ENCODE assay signal across 24 cellular contexts in genomic region chr12:4960030-4960429, GRCh38. TPM values are rescaled to one million over a fixed set of nuclear protein-coding genes. Genes with fewer than 3 reads are reported as not detected.
DNase-seq lines count a peak whose midpoint lies in the region; ATAC-seq, FAIRE-seq and TF ChIP-seq lines count a peak whose summit lies in the region.
"Had no signal": no experiment of that assay in that cellular context is flagged by ENCODE, and none has a peak within 500 bp of the region (broad histone marks: within the 10 kb centered on the region; RNA-seq: fewer than 3 reads in every experiment).

No MANE protein-coding gene starts in this region.

- H3K23ac ChIP-seq in H1 (ENCODE audit: insufficient read length) (no peak overlapping the region), neuronal stem cell (ENCODE audit: low read depth, low read length, poor library complexity) (no peak overlapping the region)

- TF ChIP-seq RAD21 in H1 (IDR thresholded peaks at IDR 0.05 in 1 of 2, conservative IDR thresholded peaks at IDR 0.05 in 1 of 2; ENCODE audit: low read depth in 2 of 2, low read length in 2 of 2): no peak

- H3K27ac ChIP-seq in H1 (ENCODE audit: low read depth, low read length) (no peak overlapping the region), neuronal stem cell (replicated peaks; ENCODE audit: low read length) (no peak overlapping the region)
- H3K27ac ChIP-seq: neutrophil, skin epidermis, uterus had no signal

- POLR2A ChIA-PET in H1 (lab: Charles Lee; ENCODE audit: partially characterized antibody): interaction anchor here (1.1 kb wide), 1 partner anchor 21 kb away, joined by 3 read pairs; no protein-coding TSS in a partner anchor

- H3K4me1 ChIP-seq in H1 (replicated peaks in 1 of 4; ENCODE audit: control insufficient read depth in 3 of 4, insufficient read depth in 4 of 4, low read length in 3 of 4): peaks cover 0 to 2% (median 0%) of the 10 kb centered on the region in 4 experiments; a peak in 2 of 7 replicates
- H3K4me1 ChIP-seq in neuronal stem cell (ENCODE audit: control insufficient read depth in 2 of 2, insufficient read depth in 1 of 2, low read depth in 1 of 2, low read length in 2 of 2): peaks cover 0 to 3% of the 10 kb centered on the region in 2 donors
- H3K4me1 ChIP-seq: uterus had no signal

- WGBS in H1 (ENCODE audit: extremely low coverage in 1 of 2, insufficient coverage in 1 of 2, insufficient read length in 1 of 2, insufficient replicate concordance in 2 of 2, low coverage in 1 of 2, low lambda C conversion rate in 2 of 2, missing lambda C conversion rate in 1 of 2), 2 experiments: 81% methylated on average over 13 of the region's 13 CpGs; no CpG with 5 or more reads in 1 of the 2 experiments
- no CpG with 5 or more reads among the region's 13 CpGs for WGBS in neuronal stem cell (ENCODE audit: extremely low coverage in 2 of 2, insufficient read length in 2 of 2, insufficient replicate concordance in 1 of 2), 2 donors

- no peak overlapping the region for H3K14ac ChIP-seq in H1 (ENCODE audit: insufficient read length)
- H3K14ac ChIP-seq in neuronal stem cell (ENCODE audit: low read length): no peak overlapping the region

- H3K4me2 ChIP-seq in H1 (ENCODE audit: insufficient read depth in 1 of 2, low read depth in 2 of 2, low read length in 2 of 2): no peak overlapping the region
- no peak overlapping the region for H3K4me2 ChIP-seq in neuronal stem cell (ENCODE audit: insufficient read depth, low read length, poor library complexity, severe bottlenecking)

- TF ChIP-seq CTCF in H1 (IDR thresholded peaks at IDR 0.05; ENCODE audit: control extremely low read depth in 1 of 3, insufficient read depth in 1 of 3, low read depth in 1 of 3, low read length in 3 of 3): no peak

- ATAC-seq in GM21529 (IDR thresholded peaks at IDR 0.05; ENCODE audit: unreplicated experiment): no peak
- ATAC-seq: stimulated activated effector memory CD8-positive, alpha-beta T cell treated with anti-CD3 and anti-CD28 coated beads, Interleukin-12 subunit alpha, Interleukin-12 subunit beta, amount 100 ng/mL, for 72 hours had no signal

- 0 out of 2 replicates have a peak overlapping the region, but pooled peaks have one; percentile 57 for H2AFZ ChIP-seq in H1 (ENCODE audit: low read length)
- peak overlapping the region; percentile 14 for H2AFZ ChIP-seq in neuronal stem cell (ENCODE audit: low read length)

- CTCF ChIA-PET in H1 (lab: Charles Lee; ENCODE audit: partially characterized antibody): interaction anchor here (0.9 to 2.7 kb wide), 11 partner anchors 9 to 105 kb away, joined by 3 to 8 read pairs (median 5); no protein-coding TSS in a partner anchor
- CTCF ChIA-PET in activated naive CD4-positive, alpha-beta T cell treated with anti-CD3 and anti-CD28 coated beads, Interleukin-2, amount 10 ng/mL, durations not matched to agents 7 days and 5 days (lab: Charles Lee): no interaction called here

- H2BK5ac ChIP-seq in H1 (ENCODE audit: low read depth, low read length) (no peak overlapping the region), neuronal stem cell (ENCODE audit: low read length) (no peak overlapping the region)

- H3K36me3 ChIP-seq in H1 (ENCODE audit: control insufficient read depth in 2 of 4, insufficient read depth in 4 of 4, low read length in 3 of 4) (no peaks in the 10 kb centered on the region), neuronal stem cell (replicated peaks in 1 of 2; ENCODE audit: control insufficient read depth in 2 of 2, insufficient read depth in 2 of 2, low read length in 2 of 2) (no peaks in the 10 kb centered on the region)
- H3K36me3 ChIP-seq: neutrophil, uterus had no signal

- TF ChIP-seq EP300 in H1 (IDR thresholded peaks at IDR 0.05; ENCODE audit: borderline replicate concordance in 1 of 2, low read depth in 2 of 2, low read length in 2 of 2): no peak

- H4K20me1 ChIP-seq in H1 (replicated peaks in 1 of 2; ENCODE audit: control insufficient read depth in 1 of 2, insufficient read depth in 2 of 2, low read length in 2 of 2): no peaks in the 10 kb centered on the region

- no peak overlapping the region for H3K9ac ChIP-seq in H1 (replicated peaks in 1 of 4; ENCODE audit: extremely low read depth in 1 of 4, low read depth in 3 of 4, low read length in 3 of 4)
- no peak overlapping the region for H3K9ac ChIP-seq in neuronal stem cell (ENCODE audit: low read depth, low read length, poor library complexity)

- peaks cover 38% of the 10 kb centered on the region for H3K27me3 Mint-ChIP-seq in activated naive CD4-positive, alpha-beta T cell treated with anti-CD3 and anti-CD28 coated beads, Interleukin-2, amount 10 ng/mL, durations not matched to agents 7 days and 5 days

- H3K18ac ChIP-seq in H1 (ENCODE audit: extremely low read depth, low read length) (no peak overlapping the region), neuronal stem cell (ENCODE audit: low read length) (peak overlapping the region; percentile 46)

- no peak overlapping the region for H2AK5ac ChIP-seq in H1 (ENCODE audit: low read depth, low read length)
- no peak overlapping the region for H2AK5ac ChIP-seq in neuronal stem cell (ENCODE audit: low read depth, low read length)

- H2BK20ac ChIP-seq in H1 (ENCODE audit: low read length): no peak overlapping the region

- FAIRE-seq in H1 (lab: Jason Lieb, UNC) (no peak), frontal cortex (lab: Jason Lieb, UNC) (no peak)
- FAIRE-seq: bronchial epithelial cell, endometrium had no signal

- no peak overlapping the region for H2BK15ac ChIP-seq in H1 (ENCODE audit: low read length)
- no peak overlapping the region for H2BK15ac ChIP-seq in neuronal stem cell (ENCODE audit: low read length)

- H3K4ac ChIP-seq in H1 (replicated peaks; ENCODE audit: insufficient read length, low read depth, low read length) (no peak overlapping the region), neuronal stem cell (ENCODE audit: low read length) (no peak overlapping the region)

- H3K4me3 Mint-ChIP-seq in activated naive CD4-positive, alpha-beta T cell treated with anti-CD3 and anti-CD28 coated beads, Interleukin-2, amount 10 ng/mL, durations not matched to agents 7 days and 5 days: no peak overlapping the region
- H3K4me3 Mint-ChIP-seq: activated naive CD8-positive, alpha-beta T cell; HFFc6; stimulated activated effector memory CD8-positive, alpha-beta T cell treated with anti-CD3 and anti-CD28 coated beads, Interleukin-12 subunit alpha, Interleukin-12 subunit beta, amount 100 ng/mL, for 72 hours had no signal

- H3K27me3 ChIP-seq in H1 (replicated peaks in 1 of 4; ENCODE audit: control insufficient read depth in 3 of 4, extremely low read depth in 1 of 4, insufficient read depth in 3 of 4, low read length in 3 of 4) (peaks cover 0 to 2% (median 0%) of the 10 kb centered on the region in 4 experiments; a peak in 2 of 7 replicates), neuronal stem cell (ENCODE audit: control insufficient read depth in 3 of 3, insufficient read depth in 3 of 3, low read depth in 1 of 3, low read length in 3 of 3) (peaks cover 0 to 21% (median 0%) of the 10 kb centered on the region in 3 experiments)
- H3K27me3 ChIP-seq: uterus had no signal

- H4K5ac ChIP-seq in H1 (ENCODE audit: insufficient read length, low read depth, low read length): no peak overlapping the region

- H3K36me3 Mint-ChIP-seq in activated naive CD4-positive, alpha-beta T cell treated with anti-CD3 and anti-CD28 coated beads, Interleukin-2, amount 10 ng/mL, durations not matched to agents 7 days and 5 days: no peaks in the 10 kb centered on the region
- H3K36me3 Mint-ChIP-seq: activated naive CD8-positive, alpha-beta T cell; stimulated activated effector memory CD8-positive, alpha-beta T cell treated with anti-CD3 and anti-CD28 coated beads, Interleukin-12 subunit alpha, Interleukin-12 subunit beta, amount 100 ng/mL, for 72 hours had no signal

- TF ChIP-seq POLR2A in H1 (IDR thresholded peaks at IDR 0.05; ENCODE audit: control extremely low read depth in 1 of 2, low read depth in 2 of 2, low read length in 2 of 2): no peak

- no peak overlapping the region for H3K27ac Mint-ChIP-seq in activated naive CD4-positive, alpha-beta T cell treated with anti-CD3 and anti-CD28 coated beads, Interleukin-2, amount 10 ng/mL, durations not matched to agents 7 days and 5 days
- H3K27ac Mint-ChIP-seq: activated naive CD8-positive, alpha-beta T cell; HFFc6; stimulated activated effector memory CD8-positive, alpha-beta T cell treated with anti-CD3 and anti-CD28 coated beads, Interleukin-12 subunit alpha, Interleukin-12 subunit beta, amount 100 ng/mL, for 72 hours had no signal

- no peaks in the 10 kb centered on the region for H3K4me1 Mint-ChIP-seq in activated naive CD4-positive, alpha-beta T cell treated with anti-CD3 and anti-CD28 coated beads, Interleukin-2, amount 10 ng/mL, durations not matched to agents 7 days and 5 days
- H3K4me1 Mint-ChIP-seq: stimulated activated effector memory CD8-positive, alpha-beta T cell treated with anti-CD3 and anti-CD28 coated beads, Interleukin-12 subunit alpha, Interleukin-12 subunit beta, amount 100 ng/mL, for 72 hours had no signal

- H3K79me1 ChIP-seq in H1 (ENCODE audit: low read depth, low read length): no peaks in the 10 kb centered on the region
- no peaks in the 10 kb centered on the region for H3K79me1 ChIP-seq in neuronal stem cell (ENCODE audit: low read depth, low read length)

- no peaks in the 10 kb centered on the region for H3K9me3 Mint-ChIP-seq in activated naive CD4-positive, alpha-beta T cell treated with anti-CD3 and anti-CD28 coated beads, Interleukin-2, amount 10 ng/mL, durations not matched to agents 7 days and 5 days
- H3K9me3 Mint-ChIP-seq: HFFc6; stimulated activated effector memory CD8-positive, alpha-beta T cell treated with anti-CD3 and anti-CD28 coated beads, Interleukin-12 subunit alpha, Interleukin-12 subunit beta, amount 100 ng/mL, for 72 hours had no signal

- DNase-seq in Daoy (ENCODE audit: low read depth) (peak; percentile 44), NCI-H345 (lab: John Stamatoyannopoulos, UW) (peak; percentile 83), H1 (ENCODE audit: low read depth in 1 of 2, low spot score in 2 of 2) (no peak), neuronal stem cell (ENCODE audit: low spot score) (no peak), frontal cortex (ENCODE audit: low spot score in 2 of 2) (no peak)
- no peak for DNase-seq in activated naive CD4-positive, alpha-beta T cell treated with anti-CD3 and anti-CD28 coated beads, Interleukin-2, amount 10 ng/mL, durations not matched to agents 7 days and 5 days
- no peak for DNase-seq in activated CD4-positive, CD25-positive, alpha-beta regulatory T cell treated with anti-CD3 and anti-CD28 coated beads, Interleukin-2, amount 50 U/mL, for 72 hours
- DNase-seq: activated CD4-positive, alpha-beta T cell treated with anti-CD3 and anti-CD28 coated beads, Interleukin-2, amount 50 U/mL, for 4 hours; activated T-cell treated with anti-CD3 and anti-CD28 coated beads, Interleukin-2, amount 50 U/mL, for 1 hour; Calu3; HFFc6; IMR-90; mammary epithelial cell; NCI-H226; uterus had no signal

- H4K8ac ChIP-seq in H1 (ENCODE audit: extremely low read depth, insufficient read depth, low read length): no peak overlapping the region; the same call in 1 of the 2 replicates
- no peak overlapping the region for H4K8ac ChIP-seq in neuronal stem cell (ENCODE audit: low read depth, low read length)

- no peaks in the 10 kb centered on the region for H3K23me2 ChIP-seq in H1 (ENCODE audit: low read depth, low read length)

- H2BK12ac ChIP-seq in H1 (ENCODE audit: low read depth, low read length) (no peak overlapping the region), neuronal stem cell (ENCODE audit: low read length) (no peak overlapping the region)

- H3K4me3 ChIP-seq in H1 (ENCODE audit: extremely low read depth in 1 of 4, insufficient read depth in 2 of 4, low read depth in 3 of 4, low read length in 4 of 4) (no peak overlapping the region), neuronal stem cell (ENCODE audit: low read length in 2 of 2) (no peak overlapping the region)
- H3K4me3 ChIP-seq: skin epidermis, uterus had no signal

- no peak overlapping the region for H3K56ac ChIP-seq in H1 (replicated peaks; ENCODE audit: insufficient read length, low read depth, low read length)

- H4K91ac ChIP-seq in H1 (replicated peaks; ENCODE audit: insufficient read length, low read length) (no peak overlapping the region), neuronal stem cell (ENCODE audit: low read depth, low read length, poor library complexity) (no peak overlapping the region)

- H2BK120ac ChIP-seq in H1 (replicated peaks; ENCODE audit: low read depth, low read length) (no peak overlapping the region), neuronal stem cell (ENCODE audit: low read depth, low read length) (no peak overlapping the region)

- no peaks in the 10 kb centered on the region for H3K9me3 ChIP-seq in H1 (ENCODE audit: insufficient read depth in 2 of 2, low read depth in 1 of 2, low read length in 1 of 2)
- H3K9me3 ChIP-seq in neuronal stem cell (replicated peaks in 1 of 2; ENCODE audit: control insufficient read depth in 2 of 2, insufficient read depth in 1 of 2, low read depth in 1 of 2, low read length in 2 of 2): no peaks in the 10 kb centered on the region
- H3K9me3 ChIP-seq: neutrophil, uterus had no signal

- H3K79me2 ChIP-seq in H1 (ENCODE audit: control insufficient read depth in 1 of 2, insufficient read depth in 2 of 2, low read length in 2 of 2): no peaks in the 10 kb centered on the region

RNA-seq across cellular contexts. Expression of gene KCNA1, which starts 50.3 kb away (rescaled TPM):
- 0.17 and 1.3 TPM in 2 replicates for total RNA-seq in Daoy (2014; rRNA removed; shearing (Covaris generic))
- total RNA-seq in H1 (2021; fragmentation: NEBNext Ultra II Directional; extraction: Animal tissue kit (Norgen Biotek cat#: 25700)): 0.23 and 0.30 TPM in 2 replicates
- 0.19 and 0.23 TPM in 2 replicates for polyA plus RNA-seq in H1 (2011; rRNA removed)
- 0.12 TPM for polyA plus RNA-seq in H1 (2011; cell fraction: cytosol; rRNA removed)
- polyA plus RNA-seq in H1 (2011; cell fraction: nucleus; rRNA removed): 0.36 TPM
- polyA plus RNA-seq in H1 (2012, experiment 1 of 2): 0.06 to 0.46 TPM (median 0.16 TPM) in 4 replicates
- 0.01 TPM for polyA plus RNA-seq in H1 (2012, experiment 2 of 2)
- polyA plus RNA-seq in H1 (2013, experiment 1 of 2): 0.10 TPM
- 0.13 TPM for polyA plus RNA-seq in H1 (2013, experiment 2 of 2)
- 0.59 and 1.1 TPM in 2 replicates for polyA minus RNA-seq in H1 (2011; rRNA and poly(A)+ RNA removed)
- not detected for polyA minus RNA-seq in H1 (2011; cell fraction: cytosol; rRNA and poly(A)+ RNA removed)
- polyA minus RNA-seq in H1 (2011; cell fraction: nucleus; rRNA and poly(A)+ RNA removed): 1.3 TPM
- polyA plus RNA-seq in neuronal stem cell (2013, experiment 1 of 2): 0.10 TPM
- polyA plus RNA-seq in neuronal stem cell (2013, experiment 2 of 2): 0.12 TPM
- total RNA-seq in frontal cortex: 7.3 TPM
- total RNA-seq: bronchial epithelial cell, Calu3, fibroblast of villous mesenchyme, HFFc6, IMR-90, mammary epithelial cell, OCI-LY7 had no signal
- polyA plus RNA-seq: IMR-90, mammary epithelial cell had no signal

Comparison
In these comparisons a context has a peak if more than half of its experiments do, and no peak if none do; other contexts are left out.
1. DNase-seq: peak in Daoy (single experiment) and NCI-H345 (single experiment); none in H1 (0 of 2), neuronal stem cell (single experiment), frontal cortex (0 of 2), activated naive CD4-positive, alpha-beta T cell treated with anti-CD3 and anti-CD28 coated beads, Interleukin-2, amount 10 ng/mL, durations not matched to agents 7 days and 5 days (single experiment) and activated CD4-positive, CD25-positive, alpha-beta regulatory T cell treated with anti-CD3 and anti-CD28 coated beads, Interleukin-2, amount 50 U/mL, for 72 hours (single experiment).